21 cellular contexts compared by ENCODE assay signal in the genomic region with DNA sequence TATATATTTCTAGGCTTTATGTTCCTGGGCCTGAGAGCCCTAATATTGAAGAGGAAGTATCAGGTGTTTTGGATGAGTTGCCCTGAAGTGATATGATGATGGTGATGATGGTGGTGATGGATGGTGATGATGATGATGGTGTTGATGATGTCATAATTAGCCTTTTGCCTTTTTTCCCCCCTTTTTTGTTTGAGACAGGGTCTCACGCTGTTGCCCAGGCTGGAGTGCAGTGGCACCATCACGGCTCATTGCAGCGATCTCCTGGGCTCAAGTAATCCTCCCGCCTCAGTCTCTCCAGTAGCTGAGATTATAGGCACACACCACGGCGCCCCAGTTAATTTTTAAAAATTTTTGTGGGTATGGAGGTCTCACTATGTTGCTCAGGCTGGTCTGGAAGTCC.
"Had no signal": no experiment of that assay in that cellular context is flagged by ENCODE, and none has a peak within 500 bp of the region (broad histone marks: within the 10 kb centered on the region; RNA-seq: fewer than 3 reads in every experiment).

No MANE protein-coding gene starts in this region.

- H3K4me1 ChIP-seq: body of pancreas, parathyroid adenoma, thyroid gland had no signal

- ATAC-seq: body of pancreas, gastroesophageal sphincter, heart left ventricle, left ventricle myocardium superior, sciatic nerve had no signal

- DNase-seq: activated CD4-positive, alpha-beta T cell treated with anti-CD3 and anti-CD28 coated beads, Interleukin-2, amount 50 U/mL, for 48 hours; activated gamma-delta T cell treated with Interleukin-2 at 50 U/mL for 16 hours; anterior cingulate cortex; body of pancreas; heart left ventricle; left ventricle myocardium superior; mammary epithelial cell; midbrain; SK-N-SH; stimulated activated CD4-positive, alpha-beta T cell treated with anti-CD3 and anti-CD28 coated beads, Interleukin-15, amount 100 ng/mL, for 24 hours; stimulated activated naive CD4-positive, alpha-beta T cell; T-helper 9 cell; thyroid gland had no signal

- H3K27ac Mint-ChIP-seq: nephron had no signal

- H3K27me3 ChIP-seq: body of pancreas, cardiac muscle cell, gastroesophageal sphincter, heart left ventricle, thyroid gland had no signal

- H3K9ac ChIP-seq: parathyroid adenoma, SK-N-SH had no signal

- H2AFZ ChIP-seq: parathyroid adenoma had no signal

- H3K4me3 ChIP-seq: body of pancreas, cardiac muscle cell, gastroesophageal sphincter, heart left ventricle, smooth muscle cell, thyroid gland had no signal

- H3K79me2 ChIP-seq: parathyroid adenoma had no signal

- H3K4me2 ChIP-seq: SK-N-SH, smooth muscle cell had no signal

- H3K4me3 Mint-ChIP-seq: nephron had no signal

- H3K9me2 ChIP-seq: SK-N-SH had no signal

- H3K9me3 ChIP-seq: body of pancreas, gastroesophageal sphincter, heart left ventricle, SK-N-SH, thyroid gland had no signal

- H3K27ac ChIP-seq: body of pancreas, cardiac muscle cell, epithelial cell of prostate, parathyroid adenoma, thyroid gland had no signal

- FAIRE-seq: islet of Langerhans had no signal

- H3K9me3 Mint-ChIP-seq: nephron had no signal
